Comparison of ENCODE assay signal across 7 cellular contexts in genomic region chr2:175282300-175282699, GRCh38.
DNase-seq lines count a peak whose midpoint lies in the region; ATAC-seq, FAIRE-seq and TF ChIP-seq lines count a peak whose summit lies in the region.

No MANE protein-coding gene starts in this region.

- H3K79me1 ChIP-seq in neuronal stem cell (ENCODE audit: low read depth, low read length) = no peaks in the 10 kb centered on the region

- no peaks in the 10 kb centered on the region; a peak in 1 of 4 replicates for H3K27me3 ChIP-seq in GM12878 (replicated peaks in 1 of 2; ENCODE audit: control insufficient read depth in 2 of 2, insufficient read depth in 2 of 2, low read length in 1 of 2)
- peaks cover 0 to 17% (median 0%) of the 10 kb centered on the region in 3 experiments for H3K27me3 ChIP-seq in neuronal stem cell (ENCODE audit: control insufficient read depth in 3 of 3, insufficient read depth in 3 of 3, low read depth in 1 of 3, low read length in 3 of 3)

- no peak overlapping the region for H3K14ac ChIP-seq in neuronal stem cell (ENCODE audit: low read length)

- CTCF ChIA-PET in GM12878 (lab: Yijun Ruan, JAX) = interaction anchor here (0.9 to 4.8 kb wide), 12 partner anchors 10 to 819 kb away, joined by 3 to 46 read pairs (median 4); no protein-coding TSS in a partner anchor

- H3K4ac ChIP-seq in neuronal stem cell (ENCODE audit: low read length) = no peak overlapping the region

- TF ChIP-seq EP300 in GM12878 (IDR thresholded peaks at IDR 0.05; ENCODE audit: borderline replicate concordance in 1 of 2, control insufficient read depth in 1 of 2, low read depth in 2 of 2, low read length in 2 of 2) = no peak

- intact Hi-C loops in GM12878 (cut with micrococcal nuclease; ENCODE audit: unreplicated experiment) = loop anchor here (1.0 to 5.0 kb wide), 3 partner anchors 79 to 250 kb away; no protein-coding TSS in a partner anchor

- peak; percentile 24 to 49 (median 25); a peak in 4 of 6 replicates for TF ChIP-seq CTCF in GM12878 (IDR thresholded peaks at IDR 0.05 in 2 of 3, conservative IDR thresholded peaks at IDR 0.05 in 1 of 3; ENCODE audit: control insufficient read depth in 2 of 3, extremely low read depth in 1 of 3, insufficient read depth in 1 of 3, low read depth in 3 of 3, low read length in 3 of 3)

- FAIRE-seq in GM12878 (lab: Jason Lieb, UNC) = no peak

- 90% methylated on average over 1 of the region's 1 CpG for WGBS in GM12878 (ENCODE audit: insufficient coverage, insufficient replicate concordance, low lambda C conversion rate, missing lambda C conversion rate)
- no CpG with 5 or more reads among the region's 1 CpG for WGBS in neuronal stem cell (ENCODE audit: extremely low coverage in 2 of 2, insufficient read length in 2 of 2, insufficient replicate concordance in 1 of 2), 2 donors

- H2BK12ac ChIP-seq in neuronal stem cell (ENCODE audit: low read length) = no peak overlapping the region

- BruUV-seq in GM12878 (replicated peaks; lab: Mats Ljungman, UMichigan) = no TSS peak

- H3K4me3 ChIP-seq in GM12878 = no peak overlapping the region
- no peak overlapping the region for H3K4me3 ChIP-seq in neuronal stem cell (ENCODE audit: low read length in 2 of 2)

- no peak overlapping the region for H2BK120ac ChIP-seq in neuronal stem cell (ENCODE audit: low read depth, low read length)

- peak; percentile 86 for ATAC-seq in HG02981 (IDR thresholded peaks at IDR 0.05; ENCODE audit: unreplicated experiment)
- peak; percentile 83 for ATAC-seq in GM12878
- ATAC-seq in left lobe of liver = peak; percentile 90

- RAD21 ChIA-PET in GM12878 (lab: Charles Lee; ENCODE audit: unreplicated experiment) = interaction anchor here (1.3 kb wide), 1 partner anchor 31 kb away, joined by 3 read pairs; no protein-coding TSS in a partner anchor

- no peak overlapping the region for H3K4me2 ChIP-seq in GM12878 (ENCODE audit: control insufficient read depth, insufficient read depth)
- no peak overlapping the region for H3K4me2 ChIP-seq in neuronal stem cell (ENCODE audit: insufficient read depth, low read length, poor library complexity, severe bottlenecking)

- no peak overlapping the region for H3K23ac ChIP-seq in neuronal stem cell (ENCODE audit: low read depth, low read length, poor library complexity)

- H3K9me3 ChIP-seq in GM12878 (replicated peaks; ENCODE audit: control insufficient read depth, insufficient read depth, low read length) = no peaks in the 10 kb centered on the region
- H3K9me3 ChIP-seq in neuronal stem cell (replicated peaks in 1 of 2; ENCODE audit: control insufficient read depth in 2 of 2, insufficient read depth in 1 of 2, low read depth in 1 of 2, low read length in 2 of 2) = no peaks in the 10 kb centered on the region

- no peak overlapping the region for H4K91ac ChIP-seq in neuronal stem cell (ENCODE audit: low read depth, low read length, poor library complexity)

- no peak overlapping the region for H2AK5ac ChIP-seq in neuronal stem cell (ENCODE audit: low read depth, low read length)

- DNase-seq in GM04504 (ENCODE audit: low read depth) (peak; percentile 12), NCI-H2171 treated with DMSO at 0.1 percent for 48 hours (lab: John Stamatoyannopoulos, UW) (peak; percentile 90), GM12878 (ENCODE audit: low read depth, low spot score) (no peak), left lobe of liver (ENCODE audit: low spot score) (no peak), neuronal stem cell (ENCODE audit: low spot score) (no peak)
- no peak for DNase-seq in stimulated activated CD8-positive, alpha-beta memory T cell treated with anti-CD3 and anti-CD28 coated beads, Interleukin-4, amount 100 ng/mL, for 48 hours

- H3K36me3 ChIP-seq in GM12878 (ENCODE audit: control insufficient read depth in 2 of 2, insufficient read depth in 2 of 2, low read length in 1 of 2) (no peaks in the 10 kb centered on the region), neuronal stem cell (replicated peaks in 1 of 2; ENCODE audit: control insufficient read depth in 2 of 2, insufficient read depth in 2 of 2, low read length in 2 of 2) (no peaks in the 10 kb centered on the region)

- SMC1A ChIA-PET in GM12878 (lab: Charles Lee; ENCODE audit: uncharacterized antibody, unreplicated experiment) = interaction anchor here (0.7 to 2.4 kb wide), 7 partner anchors 9 to 172 kb away, joined by 3 to 7 read pairs (median 3); no protein-coding TSS in a partner anchor

- H3K9ac ChIP-seq in GM12878 (ENCODE audit: control insufficient read depth, insufficient read depth, low read length) = no peak overlapping the region
- no peak overlapping the region for H3K9ac ChIP-seq in neuronal stem cell (ENCODE audit: low read depth, low read length, poor library complexity)

- H3K79me2 ChIP-seq in GM12878 (ENCODE audit: control insufficient read depth, insufficient read depth, low read length) = no peaks in the 10 kb centered on the region

- H2BK15ac ChIP-seq in neuronal stem cell (ENCODE audit: low read length) = no peak overlapping the region

- H3K27ac ChIP-seq in GM12878 (ENCODE audit: control insufficient read depth, insufficient read depth) (no peak overlapping the region), neuronal stem cell (replicated peaks; ENCODE audit: low read length) (no peak overlapping the region)

- POLR2A ChIA-PET in GM12878 (lab: Charles Lee) = no interaction called here

- H2AFZ ChIP-seq in GM12878 (ENCODE audit: control insufficient read depth, low read depth, low read length) = no peak overlapping the region
- H2AFZ ChIP-seq in neuronal stem cell (ENCODE audit: low read length) = no peak overlapping the region

- no peak overlapping the region for H3K18ac ChIP-seq in neuronal stem cell (ENCODE audit: low read length)

- TF ChIP-seq POLR2A in GM12878 (IDR thresholded peaks at IDR 0.05; ENCODE audit: low read depth, low read length) = no peak

- no peaks in the 10 kb centered on the region for H4K20me1 ChIP-seq in GM12878 (ENCODE audit: control insufficient read depth, insufficient read depth)

- H2BK5ac ChIP-seq in neuronal stem cell (ENCODE audit: low read length) = no peak overlapping the region

- no peaks in the 10 kb centered on the region for H3K4me1 ChIP-seq in GM12878 (ENCODE audit: control insufficient read depth, insufficient read depth, low read length)
- H3K4me1 ChIP-seq in neuronal stem cell (ENCODE audit: control insufficient read depth in 2 of 2, insufficient read depth in 1 of 2, low read depth in 1 of 2, low read length in 2 of 2) = no peaks in the 10 kb centered on the region

- H4K8ac ChIP-seq in neuronal stem cell (ENCODE audit: low read depth, low read length) = no peak overlapping the region

- peak; percentile 61 for TF ChIP-seq RAD21 in GM12878 (IDR thresholded peaks at IDR 0.05; ENCODE audit: insufficient read depth, low read depth, low read length)

- in situ Hi-C loops in GM12878 (cut with MboI) = no loop called here

TF ChIP-seq in GM12878, 131 proteins besides CTCF, POLR2A, EP300 and RAD21:
- TF ChIP-seq SMC3 (IDR thresholded peaks at IDR 0.05; ENCODE audit: borderline replicate concordance, low read length) (peak; percentile 41; the same call in 1 of the 2 replicates), MEF2B (IDR thresholded peaks at IDR 0.05; ENCODE audit: partially characterized antibody, poor library complexity, severe bottlenecking) (peak; percentile 66), CHD4 (IDR thresholded peaks at IDR 0.05) (no peak), ASH2L (IDR thresholded peaks at IDR 0.05; ENCODE audit: borderline replicate concordance, low read depth) (no peak), BCL11A (IDR thresholded peaks at IDR 0.05; ENCODE audit: low read depth, low read length) (no peak), TBL1XR1 (IDR thresholded peaks at IDR 0.05; ENCODE audit: low read depth, low read length) (no peak)
TF ChIP-seq in GM12878: peak in this region for 2.

Comparison
In these comparisons a context has a peak if more than half of its experiments do, and no peak if none do; other contexts are left out.
1. DNase-seq: peak in GM04504 (single experiment) and NCI-H2171 treated with DMSO at 0.1 percent for 48 hours (single experiment); none in GM12878 (single experiment), left lobe of liver (single experiment), stimulated activated CD8-positive, alpha-beta memory T cell treated with anti-CD3 and anti-CD28 coated beads, Interleukin-4, amount 100 ng/mL, for 48 hours (single experiment) and neuronal stem cell (single experiment).
2. Peak in every context shown above with its lines, with median percentiles within 50 percentile points of each other: ATAC-seq.